21 cellular contexts compared by ENCODE assay signal in the genomic region with DNA sequence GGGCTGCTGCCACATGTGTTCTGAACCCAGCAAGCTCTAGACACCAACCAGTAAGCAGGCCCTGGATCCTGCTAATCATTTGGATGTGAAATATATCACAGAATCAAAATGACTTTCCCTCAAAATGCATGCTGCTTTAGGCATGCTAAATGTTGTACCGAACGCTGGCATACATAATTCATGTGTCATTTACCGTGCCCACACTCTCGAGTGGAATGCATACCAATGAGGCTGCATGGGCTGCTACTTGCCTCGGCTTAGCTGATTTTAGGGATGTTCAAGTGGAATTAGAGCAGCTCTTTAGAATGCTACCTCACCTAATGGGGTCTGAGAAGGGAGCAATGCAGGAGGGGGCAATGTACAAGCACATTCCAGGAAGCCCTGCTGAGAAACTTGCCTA.
"Had no signal": no experiment of that assay in that cellular context is flagged by ENCODE, and none has a peak within 500 bp of the region (broad histone marks: within the 10 kb centered on the region; RNA-seq: fewer than 3 reads in every experiment).

No MANE protein-coding gene starts in this region.

- DNase-seq: colonic mucosa; cortex of kidney; effector CD8-positive, alpha-beta T cell; effector memory CD8-positive, alpha-beta T cell; endodermal cell; erythroblast; heart right ventricle; hippocampal formation; left cardiac atrium; left lung; left ventricle myocardium superior; lower lobe of right lung; mesendoderm; midbrain; naive thymus-derived CD4-positive, alpha-beta T cell had no signal

- H3K4me1 ChIP-seq: colonic mucosa, foreskin keratinocyte, gastroesophageal sphincter, heart right ventricle, left lung, lower lobe of right lung had no signal

- H3K36me3 Mint-ChIP-seq: memory B cell; naive thymus-derived CD4-positive, alpha-beta T cell had no signal

- H3K36me3 ChIP-seq: colonic mucosa, gastroesophageal sphincter, heart right ventricle, left lung, lower lobe of right lung had no signal

- H3K27ac ChIP-seq: colonic mucosa, epithelial cell of prostate, foreskin keratinocyte, gastroesophageal sphincter, heart right ventricle, left lung, lower lobe of right lung had no signal

- H3K9me3 Mint-ChIP-seq: endodermal cell, memory B cell had no signal

- H3K27ac Mint-ChIP-seq: dendritic cell treated with granulocyte-macrophage colony-stimulating factor and Interleukin-4, amounts not matched to agents 40 ng/mL and 50 ng/mL, for 4 days; effector memory CD8-positive, alpha-beta T cell; endodermal cell; memory B cell; naive thymus-derived CD4-positive, alpha-beta T cell had no signal

- H3K27me3 ChIP-seq: colonic mucosa, gastroesophageal sphincter, left lung had no signal

- H3K4me3 ChIP-seq: colonic mucosa, gastroesophageal sphincter, heart right ventricle, left lung, lower lobe of right lung had no signal

- H3K4me3 Mint-ChIP-seq: dendritic cell treated with granulocyte-macrophage colony-stimulating factor and Interleukin-4, amounts not matched to agents 40 ng/mL and 50 ng/mL, for 4 days; effector memory CD8-positive, alpha-beta T cell; endodermal cell; memory B cell; naive thymus-derived CD4-positive, alpha-beta T cell had no signal

- ATAC-seq: effector memory CD8-positive, alpha-beta T cell; esophagus mucosa; gastroesophageal sphincter; left lung; left ventricle myocardium superior; lower lobe of right lung; naive thymus-derived CD4-positive, alpha-beta T cell had no signal

- H3K9me3 ChIP-seq: colonic mucosa, gastroesophageal sphincter, heart right ventricle, left lung, lower lobe of right lung had no signal

- H3K27me3 Mint-ChIP-seq: dendritic cell treated with granulocyte-macrophage colony-stimulating factor and Interleukin-4, amounts not matched to agents 40 ng/mL and 50 ng/mL, for 4 days; effector memory CD8-positive, alpha-beta T cell; memory B cell had no signal

- H3K4me1 Mint-ChIP-seq: endodermal cell; memory B cell; naive thymus-derived CD4-positive, alpha-beta T cell had no signal
